Comparison of ENCODE assay signal across 8 cellular contexts in the genomic region with DNA sequence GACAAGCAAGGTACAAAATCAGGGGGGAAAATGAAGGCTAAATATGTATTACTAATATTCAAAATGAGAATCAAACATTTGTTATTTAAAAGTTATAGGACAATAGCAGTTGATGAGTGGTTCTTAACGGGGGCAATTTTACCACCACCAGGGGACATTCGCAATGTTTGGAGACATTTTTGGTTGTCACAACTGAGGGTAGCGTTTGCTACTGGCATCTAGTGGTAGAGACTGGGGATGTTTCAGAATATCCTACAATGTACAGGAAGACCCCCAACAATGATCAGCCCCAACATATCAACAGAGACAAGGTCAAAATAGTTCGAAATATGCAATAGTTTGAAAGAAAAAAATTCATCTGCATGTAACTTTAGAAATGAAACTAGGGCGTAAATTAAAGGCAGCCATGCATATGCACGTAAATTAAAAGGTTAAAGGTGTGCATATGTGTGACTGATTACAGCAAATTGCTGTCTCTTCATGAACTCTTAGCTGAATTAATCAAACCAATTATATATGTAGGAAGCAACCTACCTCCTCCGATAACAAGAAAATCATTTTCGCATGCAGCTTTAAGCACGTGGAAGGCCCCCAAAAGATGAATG.
DNase-seq lines count a peak whose midpoint lies in the region; ATAC-seq, FAIRE-seq and TF ChIP-seq lines count a peak whose summit lies in the region.

No MANE protein-coding gene starts in this region.

- ATAC-seq in right cardiac atrium (no peak), HG03097 (IDR thresholded peaks at IDR 0.05; ENCODE audit: low FRiP score, unreplicated experiment) (no peak)

- no peak overlapping the region for H2BK120ac ChIP-seq in H1 (replicated peaks; ENCODE audit: low read depth, low read length)

- no peaks in the 10 kb centered on the region for H3K79me2 ChIP-seq in H1 (ENCODE audit: control insufficient read depth in 1 of 2, insufficient read depth in 2 of 2, low read length in 2 of 2)
- no peaks in the 10 kb centered on the region for H3K79me2 ChIP-seq in parathyroid adenoma

- CTCF ChIA-PET in H1 (lab: Charles Lee; ENCODE audit: partially characterized antibody): interaction anchor here (0.6 to 6.4 kb wide), 45 partner anchors 8 to 676 kb away, joined by 3 to 45 read pairs (median 4); no protein-coding TSS in a partner anchor

- no peak for TF ChIP-seq EP300 in H1 (IDR thresholded peaks at IDR 0.05; ENCODE audit: borderline replicate concordance in 1 of 2, low read depth in 2 of 2, low read length in 2 of 2)

- intact Hi-C loops in left ventricle myocardium inferior (cut with micrococcal nuclease) (no loop called here), right cardiac atrium (cut with DNase I) (loop anchor here in 1 of 4 donors (5.0 kb wide), 1 partner anchor 279 kb away; no protein-coding TSS in a partner anchor)

- TF ChIP-seq CTCF in left ventricle myocardium inferior (IDR thresholded peaks at IDR 0.05; ENCODE audit: borderline replicate concordance) (peak; percentile 61), H1 (IDR thresholded peaks at IDR 0.05; ENCODE audit: control extremely low read depth in 1 of 3, insufficient read depth in 1 of 3, low read depth in 1 of 3, low read length in 3 of 3) (peak; percentile 15 to 96 (median 71)), parathyroid adenoma (IDR thresholded peaks at IDR 0.05) (peak; percentile 35)

- H3K79me1 ChIP-seq in H1 (ENCODE audit: low read depth, low read length): no peaks in the 10 kb centered on the region

- no peak overlapping the region for H3K4ac ChIP-seq in H1 (replicated peaks; ENCODE audit: insufficient read length, low read depth, low read length)

- no peak overlapping the region for H4K8ac ChIP-seq in H1 (ENCODE audit: extremely low read depth, insufficient read depth, low read length)

- H3K4me3 ChIP-seq in left ventricle myocardium inferior: no peak overlapping the region
- H3K4me3 ChIP-seq in right cardiac atrium (ENCODE audit: low read length): no peak overlapping the region
- no peak overlapping the region for H3K4me3 ChIP-seq in H7 (ENCODE audit: insufficient read depth, low read depth, low read length)
- no peak overlapping the region for H3K4me3 ChIP-seq in H1 (ENCODE audit: extremely low read depth in 1 of 4, insufficient read depth in 2 of 4, low read depth in 3 of 4, low read length in 4 of 4)
- no peak overlapping the region for H3K4me3 ChIP-seq in parathyroid adenoma (ENCODE audit: low read depth, low read length)

- no peaks in the 10 kb centered on the region for H3K36me3 ChIP-seq in left ventricle myocardium inferior
- H3K36me3 ChIP-seq in H7 (replicated peaks; ENCODE audit: control insufficient read depth, insufficient read depth, low read length): no peaks in the 10 kb centered on the region
- no peaks in the 10 kb centered on the region for H3K36me3 ChIP-seq in H1 (ENCODE audit: control insufficient read depth in 2 of 4, insufficient read depth in 4 of 4, low read length in 3 of 4)
- H3K36me3 ChIP-seq in parathyroid adenoma (ENCODE audit: control insufficient read depth, insufficient read depth, low read length): no peaks in the 10 kb centered on the region

- TF ChIP-seq POLR2A in H1 (IDR thresholded peaks at IDR 0.05; ENCODE audit: control extremely low read depth in 1 of 2, low read depth in 2 of 2, low read length in 2 of 2): no peak

- H3K9me3 ChIP-seq in left ventricle myocardium inferior (replicated peaks) (no peaks in the 10 kb centered on the region), right cardiac atrium (ENCODE audit: control insufficient read depth, low read length) (no peaks in the 10 kb centered on the region), H1 (ENCODE audit: insufficient read depth in 2 of 2, low read depth in 1 of 2, low read length in 1 of 2) (no peaks in the 10 kb centered on the region), parathyroid adenoma (ENCODE audit: control insufficient read depth, low read length) (no peaks in the 10 kb centered on the region)

- H2BK15ac ChIP-seq in H1 (ENCODE audit: low read length): no peak overlapping the region

- H3K27ac ChIP-seq in left ventricle myocardium inferior (replicated peaks) (no peak overlapping the region), right cardiac atrium (ENCODE audit: low read length) (no peak overlapping the region), H1 (ENCODE audit: low read depth, low read length) (no peak overlapping the region), parathyroid adenoma (no peak overlapping the region)

- H2BK5ac ChIP-seq in H1 (ENCODE audit: low read depth, low read length): no peak overlapping the region

- H4K91ac ChIP-seq in H1 (replicated peaks; ENCODE audit: insufficient read length, low read length): no peak overlapping the region

- no peak overlapping the region for H2BK12ac ChIP-seq in H1 (ENCODE audit: low read depth, low read length)

- H3K23ac ChIP-seq in H1 (ENCODE audit: insufficient read length): no peak overlapping the region

- H3K14ac ChIP-seq in H1 (ENCODE audit: insufficient read length): no peak overlapping the region

- peak; percentile 55 for FAIRE-seq in H1 (lab: Jason Lieb, UNC)

- POLR2A ChIA-PET in H1 (lab: Charles Lee; ENCODE audit: partially characterized antibody): no interaction called here

- H3K56ac ChIP-seq in H1 (replicated peaks; ENCODE audit: insufficient read length, low read depth, low read length): no peak overlapping the region

- H4K20me1 ChIP-seq in H1 (replicated peaks in 1 of 2; ENCODE audit: control insufficient read depth in 1 of 2, insufficient read depth in 2 of 2, low read length in 2 of 2): no peaks in the 10 kb centered on the region

- DNase-seq in left ventricle myocardium inferior: no peak
- DNase-seq in right cardiac atrium: no peak
- peak; percentile 39 for DNase-seq in H7
- peak; percentile 65 for DNase-seq in NCI-H82 (lab: John Stamatoyannopoulos, UW)
- no peak for DNase-seq in H1 (ENCODE audit: low read depth in 1 of 2, low spot score in 2 of 2)
- DNase-seq in NK-92 (lab: John Stamatoyannopoulos, UW; ENCODE audit: unreplicated experiment): no peak

- peaks cover 49% of the 10 kb centered on the region for H3K27me3 ChIP-seq in left ventricle myocardium inferior (ENCODE audit: low read depth)
- H3K27me3 ChIP-seq in right cardiac atrium (ENCODE audit: control insufficient read depth, insufficient read depth): no peaks in the 10 kb centered on the region
- H3K27me3 ChIP-seq in H7 (ENCODE audit: control insufficient read depth, insufficient read depth, low read length): no peaks in the 10 kb centered on the region
- no peaks in the 10 kb centered on the region for H3K27me3 ChIP-seq in H1 (replicated peaks in 1 of 4; ENCODE audit: control insufficient read depth in 3 of 4, extremely low read depth in 1 of 4, insufficient read depth in 3 of 4, low read length in 3 of 4)
- H3K27me3 ChIP-seq in parathyroid adenoma (ENCODE audit: control insufficient read depth, insufficient read depth, low read length): no peaks in the 10 kb centered on the region

- H3K4me1 ChIP-seq in left ventricle myocardium inferior: no peaks in the 10 kb centered on the region
- H3K4me1 ChIP-seq in right cardiac atrium (ENCODE audit: control insufficient read depth, insufficient read depth, low read length): no peaks in the 10 kb centered on the region
- H3K4me1 ChIP-seq in H1 (replicated peaks in 1 of 4; ENCODE audit: control insufficient read depth in 3 of 4, insufficient read depth in 4 of 4, low read length in 3 of 4): no peaks in the 10 kb centered on the region; a peak in 1 of 7 replicates
- H3K4me1 ChIP-seq in parathyroid adenoma: no peaks in the 10 kb centered on the region

- no peak overlapping the region for H2AK5ac ChIP-seq in H1 (ENCODE audit: low read depth, low read length)

- H2BK20ac ChIP-seq in H1 (ENCODE audit: low read length): no peak overlapping the region

- H3K23me2 ChIP-seq in H1 (ENCODE audit: low read depth, low read length): no peaks in the 10 kb centered on the region

- H2AFZ ChIP-seq in H1 (ENCODE audit: low read length) (no peak overlapping the region), parathyroid adenoma (no peak overlapping the region)

- peak; percentile 68 to 75 for TF ChIP-seq RAD21 in H1 (IDR thresholded peaks at IDR 0.05 in 1 of 2, conservative IDR thresholded peaks at IDR 0.05 in 1 of 2; ENCODE audit: low read depth in 2 of 2, low read length in 2 of 2)

- H3K9ac ChIP-seq in H1 (replicated peaks in 1 of 4; ENCODE audit: extremely low read depth in 1 of 4, low read depth in 3 of 4, low read length in 3 of 4): no peak overlapping the region
- no peak overlapping the region for H3K9ac ChIP-seq in parathyroid adenoma

- H3K4me2 ChIP-seq in H1 (ENCODE audit: insufficient read depth in 1 of 2, low read depth in 2 of 2, low read length in 2 of 2) (no peak overlapping the region), parathyroid adenoma (ENCODE audit: low read length) (no peak overlapping the region)

- WGBS in right cardiac atrium: 53% methylated on average over 9 of the region's 9 CpGs
- 71% methylated on average over 9 of the region's 9 CpGs; no CpG with 5 or more reads in 1 of the 2 experiments for WGBS in H1 (ENCODE audit: extremely low coverage in 1 of 2, insufficient coverage in 1 of 2, insufficient read length in 1 of 2, insufficient replicate concordance in 2 of 2, low coverage in 1 of 2, low lambda C conversion rate in 2 of 2, missing lambda C conversion rate in 1 of 2), 2 experiments

- no peak overlapping the region for H3K18ac ChIP-seq in H1 (ENCODE audit: extremely low read depth, low read length)

- H4K5ac ChIP-seq in H1 (ENCODE audit: insufficient read length, low read depth, low read length): no peak overlapping the region

TF ChIP-seq in H1, 55 proteins besides CTCF, POLR2A, EP300 and RAD21:
- no peak for TF ChIP-seq YY1 (IDR thresholded peaks at IDR 0.05; ENCODE audit: low read depth, low read length)
- TF ChIP-seq PHF8 (conservative IDR thresholded peaks at IDR 0.05; ENCODE audit: low read depth, low read length): no peak
- TF ChIP-seq CTBP2 (IDR thresholded peaks at IDR 0.05; ENCODE audit: borderline replicate concordance, insufficient read depth, insufficient read length, low read length): no peak
- TF ChIP-seq RBBP5 (IDR thresholded peaks at IDR 0.05; ENCODE audit: borderline replicate concordance, low read depth, low read length): no peak
- TF ChIP-seq NRF1 (IDR thresholded peaks at IDR 0.05; ENCODE audit: low read depth, low read length): no peak
- no peak for TF ChIP-seq CEBPB (IDR thresholded peaks at IDR 0.05; ENCODE audit: low read depth, low read length)
- no peak for TF ChIP-seq NANOG (IDR thresholded peaks at IDR 0.05; ENCODE audit: insufficient read depth, low read depth, low read length, poor library complexity, severe bottlenecking)

Comparison
In these comparisons a context has a peak if more than half of its experiments do, and no peak if none do; other contexts are left out.
1. DNase-seq: peak in H7 (single experiment) and NCI-H82 (single experiment); none in left ventricle myocardium inferior (single experiment), right cardiac atrium (0 of 3), H1 (0 of 2) and NK-92 (single experiment).
2. Peak in every context shown above with its lines, with median percentiles within 50 percentile points of each other: CTCF ChIP-seq.